Comparison of ENCODE assay signal across 8 cellular contexts in the genomic region with DNA sequence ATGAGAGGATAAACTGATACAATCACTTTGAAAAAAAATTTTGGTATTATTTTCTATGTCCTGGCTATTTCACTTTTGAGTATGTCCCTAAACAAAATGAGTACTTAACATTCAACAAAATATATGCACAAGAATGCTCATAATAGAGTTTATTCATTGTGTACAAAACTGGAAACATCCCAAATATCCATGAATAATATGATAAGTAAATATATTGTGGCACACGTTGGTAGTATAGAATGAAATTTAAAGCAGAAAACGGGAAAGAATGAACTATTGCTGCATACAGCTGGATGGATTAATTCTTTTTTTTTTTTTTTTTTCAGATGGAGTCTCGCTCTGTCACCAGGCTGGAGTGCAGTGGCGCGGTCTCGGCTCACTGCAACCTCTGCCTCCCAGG.
"Had no signal": no experiment of that assay in that cellular context is flagged by ENCODE, and none has a peak within 500 bp of the region (broad histone marks: within the 10 kb centered on the region; RNA-seq: fewer than 3 reads in every experiment).

No MANE protein-coding gene starts in this region.

- H3K27ac Mint-ChIP-seq: IgD-negative memory B cell had no signal

- H3K4me1 Mint-ChIP-seq: IgD-negative memory B cell had no signal

- H3K9ac ChIP-seq: GM23248 had no signal

- H3K27me3 Mint-ChIP-seq: IgD-negative memory B cell had no signal

- DNase-seq: GM23248, GOT3, H7, HCEC 1CT, KBM-7 had no signal

- ATAC-seq: HepG2 had no signal

- H3K4me3 ChIP-seq: GM23248 had no signal

- H2AFZ ChIP-seq: GM23248 had no signal

- H3K27ac ChIP-seq: GM23248, HL-60 had no signal

- H3K4me3 Mint-ChIP-seq: IgD-negative memory B cell had no signal

- FAIRE-seq: HepG2 had no signal
